In genomic region chr17:50177983-50178834, GRCh38 we compare ENCODE assay signal across 8 cellular contexts. TPM values are rescaled to one million over a fixed set of nuclear protein-coding genes. Genes with fewer than 3 reads are reported as not detected.
DNase-seq lines count a peak whose midpoint lies in the region; ATAC-seq, FAIRE-seq and TF ChIP-seq lines count a peak whose summit lies in the region.

No MANE protein-coding gene starts in this region.

- H3K4me1 ChIP-seq in GM12878 (ENCODE audit: control insufficient read depth, insufficient read depth, low read length) = peaks cover 4% of the 10 kb centered on the region
- peaks cover 39% of the 10 kb centered on the region for H3K4me1 ChIP-seq in hepatocyte (ENCODE audit: insufficient read depth)
- peaks cover 0 to 62% (median 51%) of the 10 kb centered on the region in 4 donors for H3K4me1 ChIP-seq in sigmoid colon

- TF ChIP-seq EP300 in Ishikawa (IDR thresholded peaks at IDR 0.05; ENCODE audit: borderline replicate concordance) (peak; percentile 97), GM12878 (IDR thresholded peaks at IDR 0.05; ENCODE audit: borderline replicate concordance in 1 of 2, control insufficient read depth in 1 of 2, low read depth in 2 of 2, low read length in 2 of 2) (no peak), sigmoid colon (IDR thresholded peaks at IDR 0.05) (peak in 2 of 4 donors; percentile 12 to 71)

- H3K9ac ChIP-seq in SU-DHL-6 (ENCODE audit: low read length) (no peak overlapping the region), GM12878 (ENCODE audit: control insufficient read depth, insufficient read depth, low read length) (no peak overlapping the region)

- no peaks in the 10 kb centered on the region for H4K20me1 ChIP-seq in SU-DHL-6 (ENCODE audit: low read depth, low read length)
- H4K20me1 ChIP-seq in GM12878 (ENCODE audit: control insufficient read depth, insufficient read depth) = no peaks in the 10 kb centered on the region
- H4K20me1 ChIP-seq in hepatocyte (ENCODE audit: insufficient read depth, poor library complexity, severe bottlenecking) = no peaks in the 10 kb centered on the region

- H3F3A ChIP-seq in SU-DHL-6 (ENCODE audit: insufficient read depth) = no peaks in the 10 kb centered on the region

- CTCF ChIA-PET in GM12878 (lab: Yijun Ruan, JAX) = interaction anchor here (0.7 to 17.0 kb wide), 19 partner anchors 9 to 220 kb away, joined by 3 to 514 read pairs (median 4); partner anchors contain the start of gene TMEM92

- no peak for FAIRE-seq in GM12878 (lab: Jason Lieb, UNC)

- no peaks in the 10 kb centered on the region for H3K27me3 ChIP-seq in SU-DHL-6 (ENCODE audit: low read length)
- no peaks in the 10 kb centered on the region for H3K27me3 ChIP-seq in GM12878 (replicated peaks in 1 of 2; ENCODE audit: control insufficient read depth in 2 of 2, insufficient read depth in 2 of 2, low read length in 1 of 2)
- no peaks in the 10 kb centered on the region for H3K27me3 ChIP-seq in hepatocyte
- H3K27me3 ChIP-seq in sigmoid colon = no peaks in the 10 kb centered on the region

- intact Hi-C loops in GM12878 (cut with micrococcal nuclease; ENCODE audit: unreplicated experiment) (no loop called here), sigmoid colon (cut with DNase I) (loop anchor here (2.0 kb wide), 1 partner anchor 21 kb away; no protein-coding TSS in a partner anchor)

- H3K4me3 ChIP-seq in SU-DHL-6 (ENCODE audit: insufficient read depth, low read length, poor library complexity, severe bottlenecking) = no peak overlapping the region
- no peak overlapping the region for H3K4me3 ChIP-seq in GM12878
- no peak overlapping the region for H3K4me3 ChIP-seq in hepatocyte
- H3K4me3 ChIP-seq in sigmoid colon = peak overlapping the region in 3 of 4 donors; percentile 1 to 18 (median 4)

- no peak overlapping the region for H3K4me2 ChIP-seq in SU-DHL-6 (ENCODE audit: low read depth, low read length, poor library complexity, severe bottlenecking)
- no peak overlapping the region for H3K4me2 ChIP-seq in GM12878 (ENCODE audit: control insufficient read depth, insufficient read depth)
- peak overlapping the region; percentile 50 for H3K4me2 ChIP-seq in hepatocyte

- RAD21 ChIA-PET in GM12878 (lab: Charles Lee; ENCODE audit: unreplicated experiment) = interaction anchor here (0.7 to 2.4 kb wide), 8 partner anchors 9 to 114 kb away, joined by 3 to 16 read pairs (median 4); no protein-coding TSS in a partner anchor

- SMC1A ChIA-PET in GM12878 (lab: Charles Lee; ENCODE audit: uncharacterized antibody, unreplicated experiment) = interaction anchor here (0.6 to 2.6 kb wide), 11 partner anchors 8 to 180 kb away, joined by 3 to 17 read pairs (median 3); no protein-coding TSS in a partner anchor

- DNase-seq in activated CD4-positive, CD25-positive, alpha-beta regulatory T cell treated with anti-CD3 and anti-CD28 coated beads, Interleukin-2, amount 50 U/mL, for 72 hours = no peak
- DNase-seq in GM12878 (ENCODE audit: low read depth, low spot score) (no peak), hepatocyte (ENCODE audit: low spot score) (peak; percentile 91), sigmoid colon (peak; percentile 95)

- peak; percentile 67 for TF ChIP-seq CTCF in SU-DHL-6 (IDR thresholded peaks at IDR 0.05; ENCODE audit: insufficient read depth, low read length, poor library complexity, severe bottlenecking)
- TF ChIP-seq CTCF in GM12878 (IDR thresholded peaks at IDR 0.05 in 2 of 3, conservative IDR thresholded peaks at IDR 0.05 in 1 of 3; ENCODE audit: control insufficient read depth in 2 of 3, extremely low read depth in 1 of 3, insufficient read depth in 1 of 3, low read depth in 3 of 3, low read length in 3 of 3) = peak; percentile 61 to 69 (median 65)
- TF ChIP-seq CTCF in hepatocyte (IDR thresholded peaks at IDR 0.05; ENCODE audit: poor library complexity) = peak; percentile 55
- TF ChIP-seq CTCF in sigmoid colon (IDR thresholded peaks at IDR 0.05) = peak; percentile 5 to 63 (median 48)

- H3K79me2 ChIP-seq in SU-DHL-6 (ENCODE audit: insufficient read depth, low read length) (no peaks in the 10 kb centered on the region), GM12878 (ENCODE audit: control insufficient read depth, insufficient read depth, low read length) (no peaks in the 10 kb centered on the region), hepatocyte (no peaks in the 10 kb centered on the region)

- in situ Hi-C loops in GM12878 (cut with MboI) = no loop called here

- no peak for TF ChIP-seq POLR2A in GM12878 (IDR thresholded peaks at IDR 0.05; ENCODE audit: low read depth, low read length)
- no peak for TF ChIP-seq POLR2A in sigmoid colon (IDR thresholded peaks at IDR 0.05)

- H2AFZ ChIP-seq in SU-DHL-6 (ENCODE audit: low read depth, low read length, severe bottlenecking) (no peak overlapping the region), GM12878 (ENCODE audit: control insufficient read depth, low read depth, low read length) (peak overlapping the region; percentile 39), hepatocyte (no peak overlapping the region)

- H3K36me3 ChIP-seq in SU-DHL-6 (ENCODE audit: low read length) (no peaks in the 10 kb centered on the region), GM12878 (ENCODE audit: control insufficient read depth in 2 of 2, insufficient read depth in 2 of 2, low read length in 1 of 2) (no peaks in the 10 kb centered on the region; a peak in 1 of 4 replicates), hepatocyte (replicated peaks; ENCODE audit: insufficient read depth, low read depth) (no peaks in the 10 kb centered on the region), sigmoid colon (no peaks in the 10 kb centered on the region)

- H3K9me3 ChIP-seq in SU-DHL-6 (ENCODE audit: insufficient read depth, low read length) (no peaks in the 10 kb centered on the region), GM12878 (replicated peaks; ENCODE audit: control insufficient read depth, insufficient read depth, low read length) (no peaks in the 10 kb centered on the region), hepatocyte (ENCODE audit: low read depth) (no peaks in the 10 kb centered on the region), sigmoid colon (no peaks in the 10 kb centered on the region)

- WGBS in GM12878 (ENCODE audit: insufficient coverage, insufficient replicate concordance, low lambda C conversion rate, missing lambda C conversion rate) = 18% methylated on average over 22 of the region's 22 CpGs
- WGBS in hepatocyte (ENCODE audit: low lambda C conversion rate, missing lambda C conversion rate) = 5% methylated on average over 20 of the region's 22 CpGs
- WGBS in sigmoid colon, 2 donors = 7 to 23% methylated on average over 22 of the region's 22 CpGs

- H3K9me2 ChIP-seq in SU-DHL-6 (replicated peaks; ENCODE audit: insufficient read depth, low read length) (no peaks in the 10 kb centered on the region), hepatocyte (replicated peaks; ENCODE audit: insufficient read depth) (no peaks in the 10 kb centered on the region)

- TF ChIP-seq RAD21 in Ishikawa (IDR thresholded peaks at IDR 0.05; ENCODE audit: low read depth) (peak; percentile 57), GM12878 (IDR thresholded peaks at IDR 0.05; ENCODE audit: insufficient read depth, low read depth, low read length) (0 out of 2 replicates have a peak, but pooled peaks have one; percentile 38)

- H3K27ac ChIP-seq in SU-DHL-6 (ENCODE audit: low read depth, low read length) = no peak overlapping the region
- no peak overlapping the region for H3K27ac ChIP-seq in GM12878 (ENCODE audit: control insufficient read depth, insufficient read depth)
- H3K27ac ChIP-seq in hepatocyte = peak overlapping the region; percentile 93
- peak overlapping the region; percentile 81 to 99 (median 88) for H3K27ac ChIP-seq in sigmoid colon

- ATAC-seq in activated CD4-positive, CD25-positive, alpha-beta regulatory T cell treated with anti-CD3 and anti-CD28 coated beads, Interleukin-2, amount 50 U/mL, for 24 hours = peak; percentile 74 to 88
- ATAC-seq in GM12878 (peak; percentile 96), HG02970 (IDR thresholded peaks at IDR 0.05; ENCODE audit: low FRiP score, unreplicated experiment) (no peak)

- BruUV-seq in GM12878 (replicated peaks; lab: Mats Ljungman, UMichigan) = no TSS peak

- POLR2A ChIA-PET in GM12878 (lab: Charles Lee) = no interaction called here

RNA-seq across cellular contexts. Expression of gene SGCA, which starts 12.4 kb away (rescaled TPM):
- 1.9 and 2.9 TPM in 2 replicates for total RNA-seq in GM12878 (2013; cell fraction: nucleolus; rRNA removed)
- total RNA-seq in GM12878 (2014; rRNA removed) (0.11 and 0.68 TPM in 2 replicates), GM12878 (2014; rRNA removed; fragmentation: Illumina TruSeq; extraction: Trizol) (0.27 TPM in 1 of 2 replicates, not detected in the other), GM12878 (2021) (0.51 and 0.56 TPM in 2 replicates), hepatocyte (0.37 TPM in 1 of 2 replicates, not detected in the other), sigmoid colon (10 to 100 TPM; 27.3 to 80.1 (median 56.1) TPM)
- 0.52 TPM for polyA plus RNA-seq in GM12878 (2011; ENCODE audit: low read depth)
- polyA plus RNA-seq in GM12878 (2011; rRNA removed) (0.24 and 0.81 TPM in 2 replicates), GM12878 (2014; fragmentation: Illumina TruSeq; extraction: Trizol) (0.24 TPM in 1 of 2 replicates, not detected in the other), GM12878 (2014; fragmentation: Nextera tagmentation; extraction: Ambion mirVana) (under 1 TPM in 1 of 2 experiments, not detected in 1; 0.13 TPM), GM12878 (2014; rRNA removed) (0.25 and 2.2 TPM in 2 replicates), GM12878 (2016; fragmentation: Nextera tagmentation; extraction: Ambion mirVana) (under 1 TPM in 1 of 2 experiments, not detected in 1; 0.50 TPM), hepatocyte (0.83 and 2.2 TPM in 2 replicates), sigmoid colon (1 to 10 TPM; 2.5 to 7.2 (median 4.6) TPM)
- polyA plus RNA-seq in GM12878 (2011; cell fraction: cytosol; rRNA removed) = 0.54 and 1.2 TPM in 2 replicates
- 3.6 and 4.5 TPM in 2 replicates for polyA plus RNA-seq in GM12878 (2011; cell fraction: nucleus; rRNA removed)
- polyA plus RNA-seq in GM12878 (2012) = 1.2 and 1.9 TPM in 2 replicates
- 0.29 and 1.1 TPM in 2 replicates for polyA minus RNA-seq in GM12878 (2011; rRNA and poly(A)+ RNA removed)
- polyA minus RNA-seq in GM12878 (2011; cell fraction: cytosol; rRNA and poly(A)+ RNA removed) = not detected in 2 replicates
- 0.36 TPM in 1 of 2 replicates, not detected in the other for polyA minus RNA-seq in GM12878 (2011; cell fraction: nucleus; rRNA and poly(A)+ RNA removed)

RNA-seq across cellular contexts. Expression of gene COL1A1, which starts 23.2 kb away (rescaled TPM):
- 43.7 and 49.7 TPM in 2 replicates for total RNA-seq in GM12878 (2013; cell fraction: nucleolus; rRNA removed)
- 0.79 and 1.1 TPM in 2 replicates for total RNA-seq in GM12878 (2014; rRNA removed)
- total RNA-seq in GM12878 (2014; rRNA removed; fragmentation: Illumina TruSeq; extraction: Trizol) = 0.55 and 1.2 TPM in 2 replicates
- 6.1 and 7.7 TPM in 2 replicates for total RNA-seq in GM12878 (2021)
- 1.5 TPM for polyA plus RNA-seq in GM12878 (2011; ENCODE audit: low read depth)
- polyA plus RNA-seq in GM12878 (2011; rRNA removed) = 1.9 and 2.9 TPM in 2 replicates
- 2.8 TPM in 2 replicates for polyA plus RNA-seq in GM12878 (2011; cell fraction: cytosol; rRNA removed)
- polyA plus RNA-seq in GM12878 (2011; cell fraction: nucleus; rRNA removed) = 67.6 and 84.9 TPM in 2 replicates
- polyA plus RNA-seq in GM12878 (2012) = 2.7 and 4.3 TPM in 2 replicates
- 0.54 and 1.9 TPM in 2 replicates for polyA plus RNA-seq in GM12878 (2014; fragmentation: Illumina TruSeq; extraction: Trizol)
- polyA plus RNA-seq in GM12878 (2014; fragmentation: Nextera tagmentation; extraction: Ambion mirVana) = under 1 TPM; 0.18 to 0.32 TPM
- 3.5 and 3.9 TPM in 2 replicates for polyA plus RNA-seq in GM12878 (2014; rRNA removed)
- polyA plus RNA-seq in GM12878 (2016; fragmentation: Nextera tagmentation; extraction: Ambion mirVana) = 1 to 10 TPM; 2.7 to 4.3 TPM
- polyA minus RNA-seq in GM12878 (2011; rRNA and poly(A)+ RNA removed) = 4.6 and 8.9 TPM in 2 replicates
- 2.3 and 2.5 TPM in 2 replicates for polyA minus RNA-seq in GM12878 (2011; cell fraction: cytosol; rRNA and poly(A)+ RNA removed)
- polyA minus RNA-seq in GM12878 (2011; cell fraction: nucleus; rRNA and poly(A)+ RNA removed) = 24.8 and 32.3 TPM in 2 replicates
- 351 and 1,063 TPM in 2 replicates for total RNA-seq in hepatocyte
- 5,822 and 6,071 TPM in 2 replicates for polyA plus RNA-seq in hepatocyte
- total RNA-seq in sigmoid colon = 100 to 1,000 TPM in 1 of 4 donors, 10 to 100 TPM in 3; 43.6 to 459 (median 71.4) TPM
- polyA plus RNA-seq in sigmoid colon = 10 to 100 TPM in 2 of 3 donors, 1 to 10 TPM in 1; 7.8 to 96.7 (median 10.2) TPM

RNA-seq across cellular contexts. Expression of gene PPP1R9B, which starts 27.7 kb away (rescaled TPM):
- total RNA-seq in GM12878 (2013; cell fraction: nucleolus; rRNA removed) = 55.7 and 68.4 TPM in 2 replicates
- 59.9 and 62.9 TPM in 2 replicates for total RNA-seq in GM12878 (2014; rRNA removed)
- 35.9 and 39.6 TPM in 2 replicates for total RNA-seq in GM12878 (2014; rRNA removed; fragmentation: Illumina TruSeq; extraction: Trizol)
- total RNA-seq in GM12878 (2021) = 103 and 107 TPM in 2 replicates
- 21.7 TPM for polyA plus RNA-seq in GM12878 (2011; ENCODE audit: low read depth)
- polyA plus RNA-seq in GM12878 (2011; rRNA removed) = 30.2 and 44.4 TPM in 2 replicates
- 39.3 and 43.6 TPM in 2 replicates for polyA plus RNA-seq in GM12878 (2011; cell fraction: cytosol; rRNA removed)
- 75.0 and 144 TPM in 2 replicates for polyA plus RNA-seq in GM12878 (2011; cell fraction: nucleus; rRNA removed)
- 54.8 and 64.1 TPM in 2 replicates for polyA plus RNA-seq in GM12878 (2012)
- polyA plus RNA-seq in GM12878 (2014; fragmentation: Illumina TruSeq; extraction: Trizol) = 17.9 and 35.4 TPM in 2 replicates
- under 1 TPM; 0.20 to 0.45 TPM for polyA plus RNA-seq in GM12878 (2014; fragmentation: Nextera tagmentation; extraction: Ambion mirVana)
- 52.0 and 58.7 TPM in 2 replicates for polyA plus RNA-seq in GM12878 (2014; rRNA removed)
- 1 to 10 TPM; 1.8 to 2.3 TPM for polyA plus RNA-seq in GM12878 (2016; fragmentation: Nextera tagmentation; extraction: Ambion mirVana)
- polyA minus RNA-seq in GM12878 (2011; rRNA and poly(A)+ RNA removed) = 38.4 and 59.7 TPM in 2 replicates
- polyA minus RNA-seq in GM12878 (2011; cell fraction: cytosol; rRNA and poly(A)+ RNA removed) = 36.3 and 36.8 TPM in 2 replicates
- 12.3 and 46.2 TPM in 2 replicates for polyA minus RNA-seq in GM12878 (2011; cell fraction: nucleus; rRNA and poly(A)+ RNA removed)
- 22.5 and 26.2 TPM in 2 replicates for total RNA-seq in hepatocyte
- 5.1 and 6.7 TPM in 2 replicates for polyA plus RNA-seq in hepatocyte
- total RNA-seq in sigmoid colon = 10 to 100 TPM; 15.3 to 18.8 (median 16.8) TPM
- 10 to 100 TPM in 2 of 3 donors, 1 to 10 TPM in 1; 9.0 to 38.7 (median 10.9) TPM for polyA plus RNA-seq in sigmoid colon

RNA-seq across cellular contexts. Expression of gene SAMD14, which starts 48.2 kb away (rescaled TPM):
- total RNA-seq in GM12878 (2013; cell fraction: nucleolus; rRNA removed) = 2.6 and 4.3 TPM in 2 replicates
- total RNA-seq in GM12878 (2014; rRNA removed) (0.17 and 0.22 TPM in 2 replicates), GM12878 (2014; rRNA removed; fragmentation: Illumina TruSeq; extraction: Trizol) (0.22 and 0.74 TPM in 2 replicates), GM12878 (2021) (1.3 and 1.7 TPM in 2 replicates), hepatocyte (2.4 and 3.1 TPM in 2 replicates), sigmoid colon (1 to 10 TPM in 1 of 4 donors, under 1 TPM in 3; 0.16 to 2.5 (median 0.63) TPM)
- polyA plus RNA-seq in GM12878 (2011; ENCODE audit: low read depth) = 0.58 TPM
- polyA plus RNA-seq in GM12878 (2011; rRNA removed) (0.32 and 1.3 TPM in 2 replicates), GM12878 (2014; fragmentation: Illumina TruSeq; extraction: Trizol) (0.19 and 0.25 TPM in 2 replicates), GM12878 (2014; fragmentation: Nextera tagmentation; extraction: Ambion mirVana) (not detected), GM12878 (2014; rRNA removed) (0.51 and 1.4 TPM in 2 replicates), GM12878 (2016; fragmentation: Nextera tagmentation; extraction: Ambion mirVana) (under 1 TPM in 1 of 2 experiments, not detected in 1; 0.06 TPM), hepatocyte (3.1 and 4.2 TPM in 2 replicates), sigmoid colon (1 to 10 TPM in 2 of 3 donors, under 1 TPM in 1; 0.92 to 1.3 (median 1.2) TPM)
- polyA plus RNA-seq in GM12878 (2011; cell fraction: cytosol; rRNA removed) = 0.51 and 1.2 TPM in 2 replicates
- 8.0 and 8.3 TPM in 2 replicates for polyA plus RNA-seq in GM12878 (2011; cell fraction: nucleus; rRNA removed)
- polyA plus RNA-seq in GM12878 (2012) = 0.45 and 0.66 TPM in 2 replicates
- 0.59 and 2.0 TPM in 2 replicates for polyA minus RNA-seq in GM12878 (2011; rRNA and poly(A)+ RNA removed)
- 0.73 TPM in 1 of 2 replicates, not detected in the other for polyA minus RNA-seq in GM12878 (2011; cell fraction: cytosol; rRNA and poly(A)+ RNA removed)
- 1.1 and 1.8 TPM in 2 replicates for polyA minus RNA-seq in GM12878 (2011; cell fraction: nucleus; rRNA and poly(A)+ RNA removed)

Comparison
In these comparisons a context has a peak if more than half of its experiments do, and no peak if none do; other contexts are left out.
1. DNase-seq: peak in hepatocyte (single experiment) and sigmoid colon (single experiment); none in activated CD4-positive, CD25-positive, alpha-beta regulatory T cell treated with anti-CD3 and anti-CD28 coated beads, Interleukin-2, amount 50 U/mL, for 72 hours (single experiment) and GM12878 (single experiment).
2. H3K27ac ChIP-seq: peak in hepatocyte (single experiment) and sigmoid colon (4 of 4); none in SU-DHL-6 (single experiment) and GM12878 (single experiment).
3. H3K4me3 ChIP-seq: peak in sigmoid colon (3 of 4); none in SU-DHL-6 (single experiment), GM12878 (single experiment) and hepatocyte (single experiment).
4. RNA of gene SGCA, which starts 12.4 kb away (total RNA-seq): 27.3 to 80.1 TPM in sigmoid colon; 0.11 to 2.9 TPM in GM12878 and 0.37 TPM in hepatocyte; every median in the first group is over 4 times any median in the second.
5. Peak in every context shown above with its lines, with median percentiles within 50 percentile points of each other: CTCF ChIP-seq.